27 cellular contexts compared by ENCODE assay signal in the genomic region with DNA sequence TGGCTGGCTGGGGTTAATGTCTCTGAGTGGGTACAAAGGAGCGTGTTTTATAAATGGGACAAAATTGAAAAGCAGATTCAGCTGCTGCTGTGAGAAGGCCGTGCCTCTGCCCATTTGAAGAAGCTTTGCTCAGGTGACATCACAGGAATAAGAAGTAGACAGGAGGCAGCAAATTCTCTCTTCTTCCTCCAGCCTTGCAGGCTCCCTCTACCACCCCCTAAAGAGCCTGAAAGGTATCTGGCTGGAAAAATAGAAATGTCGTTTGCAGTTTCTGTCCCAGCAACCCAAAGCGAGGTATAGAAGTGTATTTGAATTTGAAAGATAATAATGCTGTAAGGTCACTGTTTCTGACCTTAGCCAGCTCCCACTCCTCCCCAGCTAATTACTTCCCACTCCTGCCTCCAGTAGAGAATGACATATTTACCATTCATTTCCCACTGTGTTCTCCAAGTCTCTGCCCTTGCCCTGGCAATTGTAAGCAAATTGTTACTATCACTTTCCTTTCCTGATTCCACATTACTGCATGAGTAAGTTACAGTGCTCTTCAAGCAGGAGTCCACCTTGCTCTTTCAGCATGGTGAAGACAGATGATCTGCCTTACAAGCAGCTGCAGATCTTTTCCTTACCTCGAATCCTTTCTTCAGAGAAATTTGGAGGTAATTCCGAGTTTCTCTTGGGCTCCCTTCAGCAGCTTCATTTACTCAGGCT. TPM values are rescaled to one million over a fixed set of nuclear protein-coding genes. Genes with fewer than 3 reads are reported as not detected.
DNase-seq lines count a peak whose midpoint lies in the region; ATAC-seq, FAIRE-seq and TF ChIP-seq lines count a peak whose summit lies in the region.
"Had no signal": no experiment of that assay in that cellular context is flagged by ENCODE, and none has a peak within 500 bp of the region (broad histone marks: within the 10 kb centered on the region; RNA-seq: fewer than 3 reads in every experiment).

No MANE protein-coding gene starts in this region.

- H3K27me3 Mint-ChIP-seq in activated CD4-positive, alpha-beta T cell treated with anti-CD3 and anti-CD28 coated beads, Interleukin-2, amount 10 ng/mL, durations not matched to agents 24 days and 14 days = peaks cover 3% of the 10 kb centered on the region
- peaks cover 5% of the 10 kb centered on the region for H3K27me3 Mint-ChIP-seq in activated CD4-positive, alpha-beta T cell treated with anti-CD3 and anti-CD28 coated beads for 36 hours

- H3F3A ChIP-seq in SK-N-SH (replicated peaks; ENCODE audit: insufficient read depth) = peaks cover 41% of the 10 kb centered on the region

- FAIRE-seq in pancreas (lab: Jason Lieb, UNC) = no peak

- no peak for TF ChIP-seq RAD21 in SK-N-SH (IDR thresholded peaks at IDR 0.05; ENCODE audit: low read length)

- peak overlapping the region; percentile 43 for H3K4me2 ChIP-seq in SK-N-SH

- H3K9ac ChIP-seq in SK-N-SH = peak overlapping the region; percentile 34
- H3K9ac ChIP-seq: GM23248 had no signal

- no peak for ATAC-seq in activated CD4-positive, alpha-beta T cell treated with anti-CD3 and anti-CD28 coated beads for 36 hours
- no peak for ATAC-seq in pancreas
- ATAC-seq: natural killer cell had no signal

- peak overlapping the region; percentile 32 to 87; a peak in 3 of 4 replicates for H3K27ac ChIP-seq in SK-N-SH (ENCODE audit: low read depth in 2 of 2, low read length in 1 of 2)
- H3K27ac ChIP-seq in pancreas = no peak overlapping the region
- H3K27ac ChIP-seq: 22Rv1, esophagus squamous epithelium, GM23248, Peyer's patch, right lobe of liver, transverse colon, WERI-Rb-1 had no signal

- intact Hi-C loops in activated CD4-positive, alpha-beta T cell treated with anti-CD3 and anti-CD28 coated beads, Interleukin-2, amount 10 ng/mL, durations not matched to agents 24 days and 14 days (cut with micrococcal nuclease) = no loop called here
- intact Hi-C loops in activated CD4-positive, alpha-beta T cell treated with anti-CD3 and anti-CD28 coated beads for 36 hours (cut with DNase I, micrococcal nuclease) = loop anchor here in 1 of 2 experiments (10.0 kb wide), 1 partner anchor 165 kb away; no protein-coding TSS in a partner anchor
- intact Hi-C loops in pancreas (cut with DNase I) = no loop called here

- no peaks in the 10 kb centered on the region for H3K9me3 ChIP-seq in SK-N-SH
- no peaks in the 10 kb centered on the region for H3K9me3 ChIP-seq in pancreas
- H3K9me3 ChIP-seq: esophagus squamous epithelium, Peyer's patch, right lobe of liver, transverse colon had no signal

- H3K9me2 ChIP-seq in SK-N-SH = no peaks in the 10 kb centered on the region

- H3K36me3 ChIP-seq in SK-N-SH (replicated peaks in 1 of 2; ENCODE audit: control insufficient read depth in 1 of 2, insufficient read depth in 2 of 2, low read length in 1 of 2) (no peaks in the 10 kb centered on the region), pancreas (no peaks in the 10 kb centered on the region)
- H3K36me3 ChIP-seq: esophagus squamous epithelium, Peyer's patch, right lobe of liver, transverse colon, WERI-Rb-1 had no signal

- POLR2A ChIA-PET in activated CD4-positive, alpha-beta T cell treated with anti-CD3 and anti-CD28 coated beads for 36 hours (lab: Charles Lee) = interaction anchor here (0.6 kb wide), 1 partner anchor 230 kb away, joined by 3 read pairs; no protein-coding TSS in a partner anchor
- POLR2A ChIA-PET in SK-N-SH (lab: Yijun Ruan, JAX) = no interaction called here

- 0 out of 2 replicates have a peak overlapping the region, but pooled peaks have one; percentile 0 for H2AFZ ChIP-seq in SK-N-SH (ENCODE audit: low read depth)
- H2AFZ ChIP-seq: GM23248 had no signal

- no peaks in the 10 kb centered on the region for H3K9me3 Mint-ChIP-seq in activated CD4-positive, alpha-beta T cell treated with anti-CD3 and anti-CD28 coated beads, Interleukin-2, amount 10 ng/mL, durations not matched to agents 24 days and 14 days
- H3K9me3 Mint-ChIP-seq in activated CD4-positive, alpha-beta T cell treated with anti-CD3 and anti-CD28 coated beads for 36 hours (ENCODE audit: low read depth) = no peaks in the 10 kb centered on the region
- H3K9me3 Mint-ChIP-seq: activated naive CD8-positive, alpha-beta T cell treated with anti-CD3 and anti-CD28 coated beads for 36 hours; activated T-helper 2 cell treated with anti-CD3 and anti-CD28 coated beads, Interferon-gamma antibody, Interleukin-2, Interleukin-4, amounts not matched to agents 10 μg/mL and 5 μg/mL and 100 μg/mL, durations not matched to agents 14 hours and 24 hours and 36 hours; CD8-positive, alpha-beta memory T cell; mesothelial cell of epicardium; natural killer cell had no signal

- no peaks in the 10 kb centered on the region for H3K4me1 Mint-ChIP-seq in activated CD4-positive, alpha-beta T cell treated with anti-CD3 and anti-CD28 coated beads, Interleukin-2, amount 10 ng/mL, durations not matched to agents 24 days and 14 days
- H3K4me1 Mint-ChIP-seq in activated CD4-positive, alpha-beta T cell treated with anti-CD3 and anti-CD28 coated beads for 36 hours = no peaks in the 10 kb centered on the region
- H3K4me1 Mint-ChIP-seq: activated naive CD8-positive, alpha-beta T cell treated with anti-CD3 and anti-CD28 coated beads for 36 hours; CD8-positive, alpha-beta memory T cell; mesothelial cell of epicardium; natural killer cell had no signal

- WGBS in SK-N-SH (ENCODE audit: low lambda C conversion rate) = 44% methylated on average over 6 of the region's 6 CpGs
- 54 to 60% methylated on average over 6 of the region's 6 CpGs for WGBS in pancreas, 2 donors

- H3K79me2 ChIP-seq in SK-N-SH (ENCODE audit: insufficient read depth) = peaks cover 12% of the 10 kb centered on the region; the same call in 1 of the 2 replicates

- H3K4me3 ChIP-seq in SK-N-SH (ENCODE audit: low read depth in 2 of 2, low read length in 1 of 2) (no peak overlapping the region), fibroblast of mammary gland (ENCODE audit: control insufficient read depth, low read depth, low read length) (no peak overlapping the region), pancreas (no peak overlapping the region)
- H3K4me3 ChIP-seq: esophagus squamous epithelium, GM23248, Peyer's patch, right lobe of liver, transverse colon had no signal

- H3K27me3 ChIP-seq in SK-N-SH (ENCODE audit: insufficient read depth) (no peaks in the 10 kb centered on the region), pancreas (no peaks in the 10 kb centered on the region)
- H3K27me3 ChIP-seq: esophagus squamous epithelium, Peyer's patch, right lobe of liver, transverse colon had no signal

- TF ChIP-seq CTCF in SK-N-SH (IDR thresholded peaks at IDR 0.05) = peak; percentile 34; the same call in 1 of the 2 replicates
- peak; percentile 2 for TF ChIP-seq CTCF in fibroblast of mammary gland (conservative IDR thresholded peaks at IDR 0.05; ENCODE audit: control insufficient read depth, insufficient read depth, low read depth, low read length)
- TF ChIP-seq CTCF in pancreas (IDR thresholded peaks at IDR 0.05) = no peak

- peaks cover 0 to 6% of the 10 kb centered on the region in 2 experiments; a peak in 1 of 4 replicates for H3K4me1 ChIP-seq in SK-N-SH (ENCODE audit: control insufficient read depth in 1 of 2, insufficient read depth in 2 of 2, low read depth in 1 of 2, low read length in 1 of 2)
- no peaks in the 10 kb centered on the region for H3K4me1 ChIP-seq in pancreas
- H3K4me1 ChIP-seq: esophagus squamous epithelium, Peyer's patch, right lobe of liver, transverse colon had no signal

- peak; percentile 47 for DNase-seq in activated CD4-positive, alpha-beta T cell treated with anti-CD3 and anti-CD28 coated beads, Interleukin-2, amount 10 ng/mL, durations not matched to agents 24 days and 14 days
- DNase-seq in activated CD4-positive, alpha-beta T cell treated with anti-CD3 and anti-CD28 coated beads for 36 hours = no peak
- DNase-seq in SK-N-SH (no peak), fibroblast of mammary gland (ENCODE audit: low read depth) (no peak), NCI-H446 (lab: John Stamatoyannopoulos, UW) (no peak), EL (no peak), pancreas (no peak)
- no peak for DNase-seq in activated effector memory CD4-positive, alpha-beta T cell treated with Interleukin-2 at 50 U/mL for 16 hours
- DNase-seq: activated CD4-positive, alpha-beta T cell treated with anti-CD3 and anti-CD28 coated beads, Interleukin-2, amount 50 U/mL, for 4 hours; activated CD8-positive, alpha-beta memory T cell treated with anti-CD3 and anti-CD28 coated beads, Interleukin-2, amount 50 U/mL, for 4 hours; activated naive CD8-positive, alpha-beta T cell treated with anti-CD3 and anti-CD28 coated beads for 36 hours; CD8-positive, alpha-beta memory T cell; DMS53; effector memory CD4-positive, alpha-beta T cell; esophagus squamous epithelium; GM23248; natural killer cell; NCI-H146; NCI-H2171 treated with DMSO at 0.1 percent for 48 hours; Peyer's patch; right lobe of liver; stimulated activated CD8-positive, alpha-beta memory T cell treated with anti-CD3 and anti-CD28 coated beads, Interleukin-4, amount 100 ng/mL, for 48 hours; transverse colon; WERI-Rb-1 had no signal

- H4K20me1 ChIP-seq in SK-N-SH (ENCODE audit: insufficient read depth) = no peaks in the 10 kb centered on the region

- CTCF ChIA-PET in activated CD4-positive, alpha-beta T cell treated with anti-CD3 and anti-CD28 coated beads for 36 hours (lab: Charles Lee) = interaction anchor here (0.7 kb wide), 1 partner anchor 17 kb away, joined by 3 read pairs; no protein-coding TSS in a partner anchor
- CTCF ChIA-PET in SK-N-SH (lab: Yijun Ruan, JAX) = interaction anchor here (0.7 kb wide), 1 partner anchor 24 kb away, joined by 4 read pairs; no protein-coding TSS in a partner anchor

- H3K4me3 Mint-ChIP-seq in activated CD4-positive, alpha-beta T cell treated with anti-CD3 and anti-CD28 coated beads, Interleukin-2, amount 10 ng/mL, durations not matched to agents 24 days and 14 days = no peak overlapping the region
- no peak overlapping the region for H3K4me3 Mint-ChIP-seq in activated CD4-positive, alpha-beta T cell treated with anti-CD3 and anti-CD28 coated beads for 36 hours
- H3K4me3 Mint-ChIP-seq: activated naive CD8-positive, alpha-beta T cell treated with anti-CD3 and anti-CD28 coated beads for 36 hours; CD8-positive, alpha-beta memory T cell; mesothelial cell of epicardium; natural killer cell had no signal

- no peak for TF ChIP-seq EP300 in SK-N-SH (IDR thresholded peaks at IDR 0.05; ENCODE audit: borderline replicate concordance in 1 of 2, low read depth in 1 of 2, low read length in 1 of 2)

- no peak overlapping the region for H3K27ac Mint-ChIP-seq in activated CD4-positive, alpha-beta T cell treated with anti-CD3 and anti-CD28 coated beads, Interleukin-2, amount 10 ng/mL, durations not matched to agents 24 days and 14 days
- no peak overlapping the region for H3K27ac Mint-ChIP-seq in activated CD4-positive, alpha-beta T cell treated with anti-CD3 and anti-CD28 coated beads for 36 hours
- H3K27ac Mint-ChIP-seq: activated naive CD8-positive, alpha-beta T cell treated with anti-CD3 and anti-CD28 coated beads for 36 hours; activated T-helper 2 cell treated with anti-CD3 and anti-CD28 coated beads, Interferon-gamma antibody, Interleukin-2, Interleukin-4, amounts not matched to agents 10 μg/mL and 5 μg/mL and 100 μg/mL, durations not matched to agents 14 hours and 24 hours and 36 hours; mesothelial cell of epicardium; natural killer cell had no signal

- no peaks in the 10 kb centered on the region for H3K36me3 Mint-ChIP-seq in activated CD4-positive, alpha-beta T cell treated with anti-CD3 and anti-CD28 coated beads, Interleukin-2, amount 10 ng/mL, durations not matched to agents 24 days and 14 days (ENCODE audit: low read depth)
- no peaks in the 10 kb centered on the region for H3K36me3 Mint-ChIP-seq in activated CD4-positive, alpha-beta T cell treated with anti-CD3 and anti-CD28 coated beads for 36 hours (ENCODE audit: low read depth)
- H3K36me3 Mint-ChIP-seq: activated naive CD8-positive, alpha-beta T cell treated with anti-CD3 and anti-CD28 coated beads for 36 hours; CD8-positive, alpha-beta memory T cell; mesothelial cell of epicardium; natural killer cell had no signal

RNA-seq across cellular contexts. Expression of a gene that starts 56.7 kb away (rescaled TPM):
- total RNA-seq in activated CD4-positive, alpha-beta T cell treated with anti-CD3 and anti-CD28 coated beads, Interleukin-2, amount 10 ng/mL, durations not matched to agents 24 days and 14 days = 3.3 and 5.3 TPM in 2 replicates
- total RNA-seq in activated CD4-positive, alpha-beta T cell treated with anti-CD3 and anti-CD28 coated beads for 36 hours = 1 to 10 TPM; 3.9 to 4.5 TPM
- 72.5 and 152 TPM in 2 replicates for polyA plus RNA-seq in SK-N-SH (2012; rRNA removed)
- polyA plus RNA-seq in SK-N-SH (2012; cell fraction: cytosol; rRNA removed) = 26.2 and 31.8 TPM in 2 replicates
- polyA plus RNA-seq in SK-N-SH (2012; cell fraction: nucleus; rRNA removed) = 604 and 757 TPM in 2 replicates
- 10 to 100 TPM in 2 of 6 donors, 1 to 10 TPM in 3, under 1 TPM in 1; 0.92 to 14.9 (median 3.0) TPM for total RNA-seq in pancreas
- polyA plus RNA-seq in pancreas = 1 to 10 TPM; 2.1 to 3.4 TPM

Comparison
In these comparisons a context has a peak if more than half of its experiments do, and no peak if none do; other contexts are left out.
1. H3K27ac ChIP-seq: peak in SK-N-SH (2 of 2); none in pancreas (0 of 4).
2. CTCF ChIP-seq: peak in SK-N-SH (single experiment) and fibroblast of mammary gland (single experiment); none in pancreas (0 of 4).